In genomic region chr9:5388026-5388806, GRCh38 we compare ENCODE assay signal across 22 cellular contexts. TPM values are rescaled to one million over a fixed set of nuclear protein-coding genes. Genes with fewer than 3 reads are reported as not detected.
A peak's percentile ranks its signal among the peaks of the same experiment; 100 is the strongest.
DNase-seq lines count a peak whose midpoint lies in the region; ATAC-seq, FAIRE-seq and TF ChIP-seq lines count a peak whose summit lies in the region.
"Had no signal": no experiment of that assay in that cellular context is flagged by ENCODE, and none has a peak within 500 bp of the region (broad histone marks: within the 10 kb centered on the region; RNA-seq: fewer than 3 reads in every experiment).

No MANE protein-coding gene starts in this region.

- no peak overlapping the region for H3K4ac ChIP-seq in mesenchymal stem cell (ENCODE audit: low read depth in 1 of 2, low read length in 2 of 2)

- peaks cover 5% of the 10 kb centered on the region for H4K20me1 ChIP-seq in astrocyte (ENCODE audit: insufficient read depth, low read length)

- no peak overlapping the region for H4K91ac ChIP-seq in mesenchymal stem cell (ENCODE audit: low read length)

- no peak for TF ChIP-seq CTCF in astrocyte (IDR thresholded peaks at IDR 0.05; ENCODE audit: insufficient read depth, low read depth, low read length)

- H3K27ac Mint-ChIP-seq in astrocyte (ENCODE audit: unreplicated experiment), result peak overlapping the region; percentile 96
- H3K27ac Mint-ChIP-seq in activated CD8-positive, alpha-beta T cell treated with anti-CD3 and anti-CD28 coated beads, Interleukin-2, amount 10 ng/mL, durations not matched to agents 7 days and 5 days, result no peak overlapping the region

- H3K4me2 ChIP-seq in astrocyte (ENCODE audit: low read length) (peak overlapping the region; percentile 58), mesenchymal stem cell (ENCODE audit: low read length, poor library complexity, severe bottlenecking) (no peak overlapping the region)

- no peak overlapping the region for H3K4me3 Mint-ChIP-seq in astrocyte (ENCODE audit: unreplicated experiment)
- H3K4me3 Mint-ChIP-seq in activated CD8-positive, alpha-beta T cell treated with anti-CD3 and anti-CD28 coated beads, Interleukin-2, amount 10 ng/mL, durations not matched to agents 7 days and 5 days, result no peak overlapping the region
- H3K4me3 Mint-ChIP-seq: naive thymus-derived CD8-positive, alpha-beta T cell had no signal

- CTCF ChIA-PET in activated CD8-positive, alpha-beta T cell treated with anti-CD3 and anti-CD28 coated beads, Interleukin-2, amount 10 ng/mL, durations not matched to agents 7 days and 5 days (lab: Charles Lee), result no interaction called here

- no peak overlapping the region for H4K8ac ChIP-seq in mesenchymal stem cell (ENCODE audit: low read length)

- H3K27ac ChIP-seq in astrocyte (ENCODE audit: low read depth, low read length) (no peak overlapping the region), mesenchymal stem cell (ENCODE audit: low read length, poor library complexity, severe bottlenecking) (peak overlapping the region; percentile 43)

- H2BK12ac ChIP-seq in mesenchymal stem cell (ENCODE audit: low read length in 2 of 2), result no peak overlapping the region

- no peaks in the 10 kb centered on the region for H3K79me1 ChIP-seq in mesenchymal stem cell (replicated peaks; ENCODE audit: low read length, poor library complexity, severe bottlenecking)

- no peak overlapping the region for H2BK5ac ChIP-seq in mesenchymal stem cell (ENCODE audit: low read depth, low read length, poor library complexity, severe bottlenecking)

- H3K27me3 ChIP-seq in astrocyte (ENCODE audit: insufficient read depth, low read length) (no peaks in the 10 kb centered on the region), mesenchymal stem cell (ENCODE audit: control insufficient read depth in 1 of 2, insufficient read depth in 1 of 2, low read length in 2 of 2) (no peaks in the 10 kb centered on the region)

- H3K27me3 Mint-ChIP-seq in astrocyte (ENCODE audit: low read depth, unreplicated experiment), result no peaks in the 10 kb centered on the region
- no peaks in the 10 kb centered on the region for H3K27me3 Mint-ChIP-seq in activated CD8-positive, alpha-beta T cell treated with anti-CD3 and anti-CD28 coated beads, Interleukin-2, amount 10 ng/mL, durations not matched to agents 7 days and 5 days (ENCODE audit: low read depth)
- H3K27me3 Mint-ChIP-seq: naive thymus-derived CD8-positive, alpha-beta T cell had no signal

- H3K4me1 ChIP-seq in astrocyte (ENCODE audit: insufficient read depth, low read length) (peaks cover 22% of the 10 kb centered on the region), mesenchymal stem cell (ENCODE audit: control insufficient read depth, insufficient read depth, low read depth, low read length) (peaks cover 1% of the 10 kb centered on the region)

- no peak overlapping the region for H3K14ac ChIP-seq in mesenchymal stem cell (ENCODE audit: low read length in 2 of 2)

- DNase-seq in ELR (ENCODE audit: low read depth), result peak; percentile 38
- DNase-seq in NOMO-1 treated with DMSO at 0.1 percent for 48 hours (lab: John Stamatoyannopoulos, UW; ENCODE audit: unreplicated experiment), result peak; percentile 35
- DNase-seq in astrocyte (ENCODE audit: low read depth), result peak; percentile 46
- DNase-seq in mesenchymal stem cell, result peak; percentile 37
- no peak for DNase-seq in stimulated activated CD4-positive, alpha-beta T cell treated with anti-CD3 and anti-CD28 coated beads, Interleukin-4, amount 100 ng/mL, for 24 hours
- no peak for DNase-seq in activated CD8-positive, alpha-beta T cell treated with anti-CD3 and anti-CD28 coated beads, Interleukin-2, amount 10 ng/mL, durations not matched to agents 7 days and 5 days
- DNase-seq: activated gamma-delta T cell treated with Interleukin-2 at 50 U/mL for 16 hours; DMS53; effector memory CD4-positive, alpha-beta T cell; left cardiac atrium; naive thymus-derived CD8-positive, alpha-beta T cell; NCI-H1105 treated with DMSO at 0.1 percent for 48 hours; NCI-H345; retina; stimulated activated CD4-positive, alpha-beta T cell treated with anti-CD3 and anti-CD28 coated beads, Interleukin-4, amount 100 ng/mL, for 1 hour; trophoblast cell had no signal

- H3K9ac ChIP-seq in astrocyte (ENCODE audit: low read length) (no peak overlapping the region), mesenchymal stem cell (ENCODE audit: low read length) (no peak overlapping the region)

- POLR2A ChIA-PET in activated CD8-positive, alpha-beta T cell treated with anti-CD3 and anti-CD28 coated beads, Interleukin-2, amount 10 ng/mL, durations not matched to agents 7 days and 5 days (lab: Charles Lee), result no interaction called here

- H2BK15ac ChIP-seq in mesenchymal stem cell (ENCODE audit: low read depth, poor library complexity, severe bottlenecking), result no peak overlapping the region

- WGBS in mesenchymal stem cell, result 86% methylated on average over 2 of the region's 5 CpGs

- FAIRE-seq in astrocyte (lab: Jason Lieb, UNC), result peak; percentile 52
- FAIRE-seq: HTR-8/SVneo had no signal

- H3K36me3 ChIP-seq in astrocyte (ENCODE audit: insufficient read depth, low read length) (no peaks in the 10 kb centered on the region), mesenchymal stem cell (ENCODE audit: control insufficient read depth in 1 of 2, insufficient read depth in 2 of 2, low read depth in 1 of 2, low read length in 2 of 2) (peaks cover 0 to 3% of the 10 kb centered on the region in 2 experiments)

- ATAC-seq in HG02678 (IDR thresholded peaks at IDR 0.05; ENCODE audit: unreplicated experiment), result no peak
- ATAC-seq in HG02938 (IDR thresholded peaks at IDR 0.05; ENCODE audit: unreplicated experiment), result no peak
- no peak for ATAC-seq in activated CD8-positive, alpha-beta T cell treated with anti-CD3 and anti-CD28 coated beads, Interleukin-2, amount 10 ng/mL, durations not matched to agents 7 days and 5 days
- ATAC-seq: left cardiac atrium; naive thymus-derived CD8-positive, alpha-beta T cell; Panc1 had no signal

- H3K4me1 Mint-ChIP-seq in astrocyte (ENCODE audit: low read depth, unreplicated experiment), result peaks cover 34% of the 10 kb centered on the region
- H3K4me1 Mint-ChIP-seq in activated CD8-positive, alpha-beta T cell treated with anti-CD3 and anti-CD28 coated beads, Interleukin-2, amount 10 ng/mL, durations not matched to agents 7 days and 5 days (ENCODE audit: low read depth), result peaks cover 22% of the 10 kb centered on the region

- no peak overlapping the region for H2AFZ ChIP-seq in astrocyte (ENCODE audit: low read depth, low read length)
- no peak overlapping the region for H2AFZ ChIP-seq in mesenchymal stem cell (ENCODE audit: low read depth, low read length)

- no peak overlapping the region for H2BK120ac ChIP-seq in mesenchymal stem cell (ENCODE audit: low read depth, low read length)

- peak overlapping the region; percentile 63 for H2AK5ac ChIP-seq in mesenchymal stem cell (ENCODE audit: low read length, severe bottlenecking)

- H3K9me3 Mint-ChIP-seq in astrocyte (ENCODE audit: unreplicated experiment), result no peaks in the 10 kb centered on the region
- H3K9me3 Mint-ChIP-seq in activated CD8-positive, alpha-beta T cell treated with anti-CD3 and anti-CD28 coated beads, Interleukin-2, amount 10 ng/mL, durations not matched to agents 7 days and 5 days (ENCODE audit: insufficient read depth), result no peaks in the 10 kb centered on the region
- H3K9me3 Mint-ChIP-seq: naive thymus-derived CD8-positive, alpha-beta T cell had no signal

- no peak overlapping the region for H3K18ac ChIP-seq in mesenchymal stem cell (ENCODE audit: low read depth in 1 of 2, low read length in 2 of 2)

- H3K4me3 ChIP-seq in astrocyte (ENCODE audit: insufficient read depth, low read depth, low read length) (no peak overlapping the region), mesenchymal stem cell (ENCODE audit: insufficient read depth in 1 of 2, low read depth in 1 of 2, low read length in 2 of 2) (no peak overlapping the region)

- H3K36me3 Mint-ChIP-seq in astrocyte (ENCODE audit: low read depth, unreplicated experiment), result peaks cover 2% of the 10 kb centered on the region
- peaks cover 3% of the 10 kb centered on the region for H3K36me3 Mint-ChIP-seq in activated CD8-positive, alpha-beta T cell treated with anti-CD3 and anti-CD28 coated beads, Interleukin-2, amount 10 ng/mL, durations not matched to agents 7 days and 5 days (ENCODE audit: low read depth)

- no peaks in the 10 kb centered on the region for H3K9me3 ChIP-seq in astrocyte (ENCODE audit: insufficient read depth, low read depth, low read length)
- H3K9me3 ChIP-seq in mesenchymal stem cell (ENCODE audit: control insufficient read depth, low read length), result no peaks in the 10 kb centered on the region

- H3K23ac ChIP-seq in mesenchymal stem cell (ENCODE audit: low read length in 2 of 2), result no peak overlapping the region

- no peaks in the 10 kb centered on the region for H3K79me2 ChIP-seq in astrocyte (ENCODE audit: insufficient read depth, low read length)

RNA-seq across cellular contexts. Expression of gene RLN1, which starts 48.5 kb away (rescaled TPM):
- 0.53 TPM in 1 of 2 replicates, not detected in the other for total RNA-seq in astrocyte
- 0.11 TPM for polyA plus RNA-seq in mesenchymal stem cell (2013, experiment 1 of 2)
- polyA plus RNA-seq in mesenchymal stem cell (2013, experiment 2 of 2), result not detected
- 1 to 10 TPM; 1.3 to 1.5 TPM for total RNA-seq in activated CD8-positive, alpha-beta T cell treated with anti-CD3 and anti-CD28 coated beads, Interleukin-2, amount 10 ng/mL, durations not matched to agents 7 days and 5 days
- total RNA-seq: glomerular endothelial cell had no signal
- polyA plus RNA-seq: BJ had no signal

RNA-seq across cellular contexts. Expression of gene PLGRKT, which starts 49.5 kb away (rescaled TPM):
- 10.6 and 14.7 TPM in 2 replicates for total RNA-seq in astrocyte
- polyA plus RNA-seq in mesenchymal stem cell (2013, experiment 1 of 2), result 15.5 TPM
- 20.4 TPM for polyA plus RNA-seq in mesenchymal stem cell (2013, experiment 2 of 2)
- 10 to 100 TPM; 30.5 to 30.7 TPM for total RNA-seq in activated CD8-positive, alpha-beta T cell treated with anti-CD3 and anti-CD28 coated beads, Interleukin-2, amount 10 ng/mL, durations not matched to agents 7 days and 5 days

Comparison
In these comparisons a context has a peak if more than half of its experiments do, and no peak if none do; other contexts are left out.
1. DNase-seq: peak in ELR (single experiment), NOMO-1 treated with DMSO at 0.1 percent for 48 hours (single experiment), astrocyte (single experiment) and mesenchymal stem cell (single experiment); none in stimulated activated CD4-positive, alpha-beta T cell treated with anti-CD3 and anti-CD28 coated beads, Interleukin-4, amount 100 ng/mL, for 24 hours (single experiment) and activated CD8-positive, alpha-beta T cell treated with anti-CD3 and anti-CD28 coated beads, Interleukin-2, amount 10 ng/mL, durations not matched to agents 7 days and 5 days (single experiment).